ENCODE assay signal across 24 cellular contexts in the genomic region with DNA sequence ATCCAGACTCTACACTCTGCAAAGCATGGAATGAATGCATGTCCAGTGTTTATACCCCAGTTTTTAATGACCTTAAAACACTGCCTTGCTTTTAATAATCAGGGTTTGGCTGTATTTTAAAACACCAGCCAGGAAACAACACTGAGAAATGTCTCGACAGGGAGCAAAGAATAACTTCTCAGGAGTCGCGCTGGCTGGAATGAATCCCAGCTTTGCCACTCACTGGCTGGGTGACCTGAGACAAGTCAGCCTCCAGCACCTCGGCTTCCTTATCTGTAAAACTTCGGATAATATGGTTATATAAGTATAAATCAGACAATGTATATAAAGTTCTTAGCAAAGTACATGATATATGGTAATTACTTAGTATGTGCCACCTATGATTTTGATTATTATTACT.
"Had no signal": no experiment of that assay in that cellular context is flagged by ENCODE, and none has a peak within 500 bp of the region (broad histone marks: within the 10 kb centered on the region; RNA-seq: fewer than 3 reads in every experiment).

No MANE protein-coding gene starts in this region.

- DNase-seq: islet precursor cell; lower lobe of right lung; mammary epithelial cell; mesenchymal stem cell; naive thymus-derived CD8-positive, alpha-beta T cell; nucleus accumbens; pancreas; posterior cingulate gyrus; retina; right lobe of liver; stimulated activated CD4-positive, alpha-beta T cell treated with anti-CD3 and anti-CD28 coated beads, Interleukin-1b, Interleukin-23, amount 100 ng/mL, for 48 hours; stimulated activated CD4-positive, alpha-beta T cell treated with anti-CD3 and anti-CD28 coated beads, Interleukin-2, amount 100 ng/mL, for 48 hours; stimulated activated CD4-positive, alpha-beta T cell treated with anti-CD3 and anti-CD28 coated beads, Interleukin-4, amount 100 ng/mL, for 4 hours; stimulated activated CD8-positive, alpha-beta memory T cell treated with anti-CD3 and anti-CD28 coated beads, Interleukin-4, amount 100 ng/mL, for 48 hours; stimulated activated naive CD4-positive, alpha-beta T cell treated with Interleukin-2 at 50 U/mL for 16 hours; stimulated activated naive CD8-positive, alpha-beta T cell treated with anti-CD3 and anti-CD28 coated beads, Interleukin-15, amount 100 ng/mL, for 72 hours; substantia nigra; transverse colon; upper lobe of left lung had no signal

- H3K9me3 ChIP-seq: lower lobe of right lung, pancreas, prostate gland, right lobe of liver, transverse colon, upper lobe of left lung, vagina had no signal

- H3K4me1 ChIP-seq: lower lobe of right lung, pancreas, prostate gland, right lobe of liver, transverse colon, upper lobe of left lung, vagina had no signal

- ATAC-seq: lower lobe of right lung; naive thymus-derived CD8-positive, alpha-beta T cell; pancreas; right lobe of liver; stimulated activated memory B cell treated with anti-CD40 and anti-IgM and Interleukin-4, amounts not matched to agents 10 μg/mL and 1 μg/mL and 100 μg/mL, for 72 hours; stimulated activated naive CD8-positive, alpha-beta T cell treated with anti-CD3 and anti-CD28 coated beads, Interleukin-15, amount 100 ng/mL, for 72 hours had no signal

- H3K4me3 ChIP-seq: hepatocyte, lower lobe of right lung, pancreas, prostate gland, right lobe of liver, smooth muscle cell, transverse colon, upper lobe of left lung, vagina had no signal

- H3K27ac ChIP-seq: hepatocyte, lower lobe of right lung, pancreas, prostate gland, right lobe of liver, transverse colon, upper lobe of left lung, vagina had no signal

- H3K27me3 ChIP-seq: hepatocyte, pancreas, right lobe of liver, transverse colon, upper lobe of left lung, vagina had no signal

- H3K36me3 ChIP-seq: lower lobe of right lung, pancreas, prostate gland, right lobe of liver, transverse colon, upper lobe of left lung, vagina had no signal
